In the genomic region with DNA sequence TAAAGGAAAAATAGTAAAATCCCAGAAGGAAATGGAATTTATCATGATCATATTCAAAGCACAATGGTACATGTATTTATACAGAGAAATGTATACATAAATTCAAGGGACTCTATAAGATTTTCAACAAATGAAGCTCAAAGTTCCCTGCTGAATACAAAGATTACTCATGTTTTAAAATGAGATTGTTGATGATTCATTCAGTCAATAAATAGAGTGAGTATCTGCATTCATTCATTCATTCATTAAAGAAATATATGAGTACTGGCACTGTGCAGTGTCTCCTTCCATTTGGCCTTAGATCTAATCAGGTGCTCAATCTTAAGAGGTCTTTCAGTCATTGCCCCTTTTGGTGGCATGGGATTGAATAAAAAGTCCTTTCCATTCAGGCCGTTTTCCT, we compare ENCODE assay signal across 24 cellular contexts.
DNase-seq lines count a peak whose midpoint lies in the region; ATAC-seq, FAIRE-seq and TF ChIP-seq lines count a peak whose summit lies in the region.
"Had no signal": no experiment of that assay in that cellular context is flagged by ENCODE, and none has a peak within 500 bp of the region (broad histone marks: within the 10 kb centered on the region; RNA-seq: fewer than 3 reads in every experiment).

No MANE protein-coding gene starts in this region.

- no peak overlapping the region for H4K8ac ChIP-seq in IMR-90 (ENCODE audit: low read depth in 2 of 2, low read length in 2 of 2)
- no peak overlapping the region for H4K8ac ChIP-seq in H1 (ENCODE audit: extremely low read depth, insufficient read depth, low read length)

- no peaks in the 10 kb centered on the region for H3K79me1 ChIP-seq in IMR-90 (ENCODE audit: low read depth in 1 of 2, low read length in 2 of 2)
- peaks cover 6% of the 10 kb centered on the region for H3K79me1 ChIP-seq in H1 (ENCODE audit: low read depth, low read length)

- H3K4me3 ChIP-seq in IMR-90 (ENCODE audit: insufficient read depth, low read depth, low read length) (no peak overlapping the region), H1 (ENCODE audit: extremely low read depth in 1 of 4, insufficient read depth in 2 of 4, low read depth in 3 of 4, low read length in 4 of 4) (no peak overlapping the region), small intestine (ENCODE audit: low read depth in 1 of 2, low read length in 2 of 2) (no peak overlapping the region), spleen (no peak overlapping the region)
- H3K4me3 ChIP-seq: BLaER1 treated with 17β-estradiol and CSF1 and Interleukin-3, amounts not matched to agents 10 nM and 100 nM; GM23248 had no signal

- no peak overlapping the region for H2BK15ac ChIP-seq in IMR-90 (ENCODE audit: low read depth, low read length)
- H2BK15ac ChIP-seq in H1 (ENCODE audit: low read length): no peak overlapping the region

- BruUV-seq in IMR-90 (replicated peaks; lab: Mats Ljungman, UMichigan): no TSS peak

- no peak for TF ChIP-seq EP300 in H1 (IDR thresholded peaks at IDR 0.05; ENCODE audit: borderline replicate concordance in 1 of 2, low read depth in 2 of 2, low read length in 2 of 2)

- H3K9me3 ChIP-seq in IMR-90 (ENCODE audit: control insufficient read depth, insufficient read depth, low read length): no peaks in the 10 kb centered on the region
- H3K9me3 ChIP-seq in H1 (ENCODE audit: insufficient read depth in 2 of 2, low read depth in 1 of 2, low read length in 1 of 2): no peaks in the 10 kb centered on the region
- no peaks in the 10 kb centered on the region for H3K9me3 ChIP-seq in small intestine (ENCODE audit: control insufficient read depth, low read depth)
- H3K9me3 ChIP-seq in spleen: no peaks in the 10 kb centered on the region
- H3K9me3 ChIP-seq: BE2C; BLaER1 treated with 17β-estradiol and CSF1 and Interleukin-3, amounts not matched to agents 10 nM and 100 nM had no signal

- H4K91ac ChIP-seq in IMR-90 (ENCODE audit: insufficient read depth, low read depth, low read length) (no peak overlapping the region), H1 (replicated peaks; ENCODE audit: insufficient read length, low read length) (no peak overlapping the region)

- H4K20me1 ChIP-seq in IMR-90 (ENCODE audit: insufficient read depth, low read length) (no peaks in the 10 kb centered on the region), H1 (replicated peaks in 1 of 2; ENCODE audit: control insufficient read depth in 1 of 2, insufficient read depth in 2 of 2, low read length in 2 of 2) (peaks cover 0 to 5% of the 10 kb centered on the region in 2 experiments)
- H4K20me1 ChIP-seq: BLaER1 treated with 17β-estradiol and CSF1 and Interleukin-3, amounts not matched to agents 10 nM and 100 nM had no signal

- no peak overlapping the region for H3K9ac ChIP-seq in IMR-90 (ENCODE audit: low read depth, low read length)
- H3K9ac ChIP-seq in H1 (replicated peaks in 1 of 4; ENCODE audit: extremely low read depth in 1 of 4, low read depth in 3 of 4, low read length in 3 of 4): no peak overlapping the region
- H3K9ac ChIP-seq: BLaER1 treated with 17β-estradiol and CSF1 and Interleukin-3, amounts not matched to agents 10 nM and 100 nM; GM23248 had no signal

- H2BK120ac ChIP-seq in IMR-90 (ENCODE audit: low read depth, low read length) (no peak overlapping the region), H1 (replicated peaks; ENCODE audit: low read depth, low read length) (no peak overlapping the region)

- no peak for FAIRE-seq in H1 (lab: Jason Lieb, UNC)
- FAIRE-seq in small intestine (lab: Jason Lieb, UNC): no peak
- FAIRE-seq: A204.1, GM12892 had no signal

- WGBS in IMR-90 (ENCODE audit: extremely low coverage in 2 of 2, insufficient read length in 1 of 2), 2 experiments: no CpG with 5 or more reads among the region's 1 CpG
- 75% methylated on average over 1 of the region's 1 CpG; no CpG with 5 or more reads in 1 of the 2 experiments for WGBS in H1 (ENCODE audit: extremely low coverage in 1 of 2, insufficient coverage in 1 of 2, insufficient read length in 1 of 2, insufficient replicate concordance in 2 of 2, low coverage in 1 of 2, low lambda C conversion rate in 2 of 2, missing lambda C conversion rate in 1 of 2), 2 experiments
- WGBS in small intestine, 3 donors: 76 to 100% (median 83%) methylated on average over 1 of the region's 1 CpG
- WGBS in spleen, 5 donors: 79 to 100% (median 91%) methylated on average over 1 of the region's 1 CpG

- H2BK5ac ChIP-seq in IMR-90 (ENCODE audit: low read depth, low read length, poor library complexity, severe bottlenecking) (no peak overlapping the region), H1 (ENCODE audit: low read depth, low read length) (no peak overlapping the region)

- no peak overlapping the region for H2AK9ac ChIP-seq in IMR-90 (replicated peaks; ENCODE audit: low read depth, low read length, poor library complexity)

- dilution Hi-C loops in IMR-90 (cut with HindIII; ENCODE audit: low sequenced_read_pairs, unreplicated experiment): no loop called here

- H2AFZ ChIP-seq in IMR-90 (replicated peaks; ENCODE audit: low read length, poor library complexity) (no peak overlapping the region), H1 (ENCODE audit: low read length) (no peak overlapping the region)
- H2AFZ ChIP-seq: GM23248 had no signal

- H3K56ac ChIP-seq in IMR-90 (ENCODE audit: extremely low read depth, insufficient read depth, low read length) (no peak overlapping the region), H1 (replicated peaks; ENCODE audit: insufficient read length, low read depth, low read length) (no peak overlapping the region)

- peak; percentile 46; the same call in 1 of the 2 replicates for ATAC-seq in IMR-90 (ENCODE audit: low read depth)
- no peak for ATAC-seq in SK-N-SH treated with all-trans-retinoic acid at 6 μM for 48 hours

- TF ChIP-seq RAD21 in IMR-90 (IDR thresholded peaks at IDR 0.05; ENCODE audit: low read length) (no peak), H1 (IDR thresholded peaks at IDR 0.05 in 1 of 2, conservative IDR thresholded peaks at IDR 0.05 in 1 of 2; ENCODE audit: low read depth in 2 of 2, low read length in 2 of 2) (no peak)

- CTCF ChIA-PET in IMR-90 (lab: Yijun Ruan, JAX) (interaction anchor here (0.6 kb wide), 1 partner anchor 49 kb away, joined by 3 read pairs; no protein-coding TSS in a partner anchor), H1 (lab: Charles Lee; ENCODE audit: partially characterized antibody) (interaction anchor here (1.1 kb wide), 1 partner anchor 534 kb away, joined by 3 read pairs; no protein-coding TSS in a partner anchor), GM10248 (lab: Yijun Ruan, JAX) (interaction anchor here (1.5 kb wide), 1 partner anchor 11 kb away, joined by 3 read pairs; no protein-coding TSS in a partner anchor)

- no peak overlapping the region for H2BK12ac ChIP-seq in H1 (ENCODE audit: low read depth, low read length)

- H3K36me3 ChIP-seq in IMR-90 (ENCODE audit: control insufficient read depth, insufficient read depth, low read length): no peaks in the 10 kb centered on the region
- peaks cover 0 to 3% (median 1%) of the 10 kb centered on the region in 4 experiments; a peak in 2 of 8 replicates for H3K36me3 ChIP-seq in H1 (ENCODE audit: control insufficient read depth in 2 of 4, insufficient read depth in 4 of 4, low read length in 3 of 4)
- H3K36me3 ChIP-seq in small intestine (ENCODE audit: control insufficient read depth in 2 of 2, insufficient read depth in 2 of 2, low read length in 2 of 2): no peaks in the 10 kb centered on the region
- no peaks in the 10 kb centered on the region for H3K36me3 ChIP-seq in spleen
- H3K36me3 ChIP-seq: BE2C; BLaER1 treated with 17β-estradiol and CSF1 and Interleukin-3, amounts not matched to agents 10 nM and 100 nM had no signal

- H2AK5ac ChIP-seq in IMR-90 (ENCODE audit: low read depth, low read length) (no peak overlapping the region), H1 (ENCODE audit: low read depth, low read length) (no peak overlapping the region)

- POLR2A ChIA-PET in IMR-90 (lab: Charles Lee; ENCODE audit: unreplicated experiment): interaction anchor here (0.6 kb wide), 1 partner anchor 33 kb away, joined by 4 read pairs; no protein-coding TSS in a partner anchor
- POLR2A ChIA-PET in H1 (lab: Charles Lee; ENCODE audit: partially characterized antibody): interaction anchor here (0.6 to 1.2 kb wide), 3 partner anchors 14 to 47 kb away, joined by 3 read pairs; no protein-coding TSS in a partner anchor
- POLR2A ChIA-PET in GM10248 (lab: Yijun Ruan, JAX): no interaction called here

- H2BK20ac ChIP-seq in IMR-90 (ENCODE audit: low read depth, low read length): no peak overlapping the region
- no peak overlapping the region for H2BK20ac ChIP-seq in H1 (ENCODE audit: low read length)

- no peak overlapping the region for H3K4ac ChIP-seq in IMR-90 (ENCODE audit: low read depth, low read length)
- no peak overlapping the region for H3K4ac ChIP-seq in H1 (replicated peaks; ENCODE audit: insufficient read length, low read depth, low read length)

- H3K4me1 ChIP-seq in IMR-90 (ENCODE audit: control insufficient read depth, insufficient read depth, low read length) (peaks cover 2% of the 10 kb centered on the region; the same call in 1 of the 2 replicates), H1 (replicated peaks in 1 of 4; ENCODE audit: control insufficient read depth in 3 of 4, insufficient read depth in 4 of 4, low read length in 3 of 4) (peaks cover 0 to 4% (median 0%) of the 10 kb centered on the region in 4 experiments; a peak in 1 of 7 replicates), small intestine (ENCODE audit: control insufficient read depth in 2 of 2, insufficient read depth in 1 of 2, low read depth in 1 of 2, low read length in 1 of 2) (no peaks in the 10 kb centered on the region), spleen (no peaks in the 10 kb centered on the region)
- H3K4me1 ChIP-seq: BE2C; BLaER1 treated with 17β-estradiol and CSF1 and Interleukin-3, amounts not matched to agents 10 nM and 100 nM had no signal

- no peak overlapping the region for H4K5ac ChIP-seq in IMR-90 (ENCODE audit: low read depth, low read length)
- H4K5ac ChIP-seq in H1 (ENCODE audit: insufficient read length, low read depth, low read length): no peak overlapping the region

- no peak overlapping the region for H3K23ac ChIP-seq in IMR-90 (ENCODE audit: low read depth, low read length)
- no peak overlapping the region for H3K23ac ChIP-seq in H1 (ENCODE audit: insufficient read length)

- no peaks in the 10 kb centered on the region for H3K27me3 ChIP-seq in IMR-90 (ENCODE audit: control insufficient read depth, insufficient read depth, low read length)
- no peaks in the 10 kb centered on the region for H3K27me3 ChIP-seq in H1 (replicated peaks in 1 of 4; ENCODE audit: control insufficient read depth in 3 of 4, extremely low read depth in 1 of 4, insufficient read depth in 3 of 4, low read length in 3 of 4)
- no peaks in the 10 kb centered on the region for H3K27me3 ChIP-seq in small intestine (ENCODE audit: control insufficient read depth in 2 of 2, insufficient read depth in 2 of 2, low read length in 2 of 2)
- no peaks in the 10 kb centered on the region for H3K27me3 ChIP-seq in spleen (replicated peaks in 1 of 7)
- H3K27me3 ChIP-seq: BE2C; BLaER1 treated with 17β-estradiol and CSF1 and Interleukin-3, amounts not matched to agents 10 nM and 100 nM had no signal

- no peak overlapping the region for H3K14ac ChIP-seq in IMR-90 (replicated peaks; ENCODE audit: low read depth, low read length)
- H3K14ac ChIP-seq in H1 (ENCODE audit: insufficient read length): no peak overlapping the region

- no peaks in the 10 kb centered on the region for H3K9me1 ChIP-seq in IMR-90 (ENCODE audit: insufficient read depth, low read length)

- TF ChIP-seq CTCF in IMR-90 (conservative IDR thresholded peaks at IDR 0.05; ENCODE audit: low read depth, low read length) (no peak), H1 (IDR thresholded peaks at IDR 0.05; ENCODE audit: control extremely low read depth in 1 of 3, insufficient read depth in 1 of 3, low read depth in 1 of 3, low read length in 3 of 3) (no peak), spleen (IDR thresholded peaks at IDR 0.05 in 8 of 11, conservative IDR thresholded peaks at IDR 0.05 in 3 of 11) (no peak), GM10248 (IDR thresholded peaks at IDR 0.05; ENCODE audit: control extremely low read depth, extremely low read depth, low read depth, missing control alignments) (no peak)

- no peak overlapping the region for H3K18ac ChIP-seq in IMR-90 (ENCODE audit: low read depth, low read length)
- no peak overlapping the region for H3K18ac ChIP-seq in H1 (ENCODE audit: extremely low read depth, low read length)

- in situ Hi-C loops in IMR-90 (cut with MboI; ENCODE audit: low sequenced_read_pairs): no loop called here

- no peak for TF ChIP-seq POLR2A in IMR-90 (IDR thresholded peaks at IDR 0.05; ENCODE audit: low read depth, low read length)
- no peak for TF ChIP-seq POLR2A in H1 (IDR thresholded peaks at IDR 0.05; ENCODE audit: control extremely low read depth in 1 of 2, low read depth in 2 of 2, low read length in 2 of 2)
- TF ChIP-seq POLR2A in spleen (IDR thresholded peaks at IDR 0.05): no peak

- H3K79me2 ChIP-seq in H1 (ENCODE audit: control insufficient read depth in 1 of 2, insufficient read depth in 2 of 2, low read length in 2 of 2): peaks cover 0 to 98% of the 10 kb centered on the region in 2 experiments; a peak in 2 of 4 replicates

- DNase-seq in DMS53 (lab: John Stamatoyannopoulos, UW) (peak; percentile 26), DMS53 treated with DMSO at 0.1 percent for 48 hours (lab: John Stamatoyannopoulos, UW; ENCODE audit: unreplicated experiment) (no peak), IMR-90 (peak; percentile 16), H1 (ENCODE audit: low read depth in 1 of 2, low spot score in 2 of 2) (no peak), small intestine (peak; percentile 5), spleen (no peak), GM10248 (ENCODE audit: extremely low spot score) (no peak)
- DNase-seq: ACHN; AML-193; BE2C; Calu3; CD4-positive, alpha-beta T cell; CD8-positive, alpha-beta memory T cell; DMS79; EL; GF-D8; GM23248; H7; HCEC 1CT had no signal

- H3K23me2 ChIP-seq in H1 (ENCODE audit: low read depth, low read length): no peaks in the 10 kb centered on the region

- intact Hi-C loops in IMR-90 (cut with micrococcal nuclease): no loop called here
- intact Hi-C loops in spleen (cut with DNase I; ENCODE audit: low total_unique reads): no loop called here

- H3K27ac ChIP-seq in IMR-90 (ENCODE audit: insufficient read depth, low read length): no peak overlapping the region
- peak overlapping the region; percentile 27; the same call in 1 of the 2 replicates for H3K27ac ChIP-seq in H1 (ENCODE audit: low read depth, low read length)
- no peak overlapping the region for H3K27ac ChIP-seq in small intestine (ENCODE audit: low read depth in 1 of 2, low read length in 1 of 2)
- no peak overlapping the region for H3K27ac ChIP-seq in spleen
- H3K27ac ChIP-seq: 22Rv1; BLaER1 treated with 17β-estradiol and CSF1 and Interleukin-3, amounts not matched to agents 10 nM and 100 nM; GM23248 had no signal

- no peak overlapping the region for H3K4me2 ChIP-seq in IMR-90 (ENCODE audit: low read depth, low read length)
- no peak overlapping the region for H3K4me2 ChIP-seq in H1 (ENCODE audit: insufficient read depth in 1 of 2, low read depth in 2 of 2, low read length in 2 of 2)
- H3K4me2 ChIP-seq: BLaER1 treated with 17β-estradiol and CSF1 and Interleukin-3, amounts not matched to agents 10 nM and 100 nM had no signal

Comparison
In these comparisons a context has a peak if more than half of its experiments do, and no peak if none do; other contexts are left out.
1. DNase-seq: peak in DMS53 (single experiment), IMR-90 (single experiment) and small intestine (single experiment); none in DMS53 treated with DMSO at 0.1 percent for 48 hours (single experiment), H1 (0 of 2), spleen (single experiment) and GM10248 (single experiment).